In genomic region chr2:234955091-234955511, GRCh38 we compare ENCODE assay signal across 12 cellular contexts. TPM values are rescaled to one million over a fixed set of nuclear protein-coding genes. Genes with fewer than 3 reads are reported as not detected.
DNase-seq lines count a peak whose midpoint lies in the region; ATAC-seq, FAIRE-seq and TF ChIP-seq lines count a peak whose summit lies in the region.
"Had no signal": no experiment of that assay in that cellular context is flagged by ENCODE, and none has a peak within 500 bp of the region (broad histone marks: within the 10 kb centered on the region; RNA-seq: fewer than 3 reads in every experiment).

No MANE protein-coding gene starts in this region.

- no peaks in the 10 kb centered on the region for H3K36me3 ChIP-seq in right atrium auricular region
- no peaks in the 10 kb centered on the region for H3K36me3 ChIP-seq in pancreas
- H3K36me3 ChIP-seq: BLaER1 treated with 17β-estradiol and CSF1 and Interleukin-3, amounts not matched to agents 10 nM and 100 nM had no signal

- intact Hi-C loops in pancreas (cut with DNase I) = loop anchor here in 1 of 3 donors (10.0 kb wide), 1 partner anchor 90 kb away; no protein-coding TSS in a partner anchor

- H3K9me3 ChIP-seq in right atrium auricular region (no peaks in the 10 kb centered on the region), pancreas (no peaks in the 10 kb centered on the region)
- H3K9me3 ChIP-seq: BLaER1 treated with 17β-estradiol and CSF1 and Interleukin-3, amounts not matched to agents 10 nM and 100 nM had no signal

- no peak for FAIRE-seq in pancreas (lab: Jason Lieb, UNC)

- H3K4me3 ChIP-seq in WI38 (ENCODE audit: low read depth, low read length) (peak overlapping the region; percentile 72), right atrium auricular region (no peak overlapping the region), pancreas (peak overlapping the region in 3 of 4 donors; percentile 80 to 96 (median 86))
- H3K4me3 ChIP-seq: BLaER1 treated with 17β-estradiol and CSF1 and Interleukin-3, amounts not matched to agents 10 nM and 100 nM had no signal

- no peak for DNase-seq in right atrium auricular region (ENCODE audit: low spot score)
- DNase-seq in pancreas = peak in 1 of 6 donors; percentile 22
- DNase-seq in NCI-H524 treated with DMSO at 0.1 percent for 48 hours (lab: John Stamatoyannopoulos, UW) = no peak
- no peak for DNase-seq in UCSD-AML1 (lab: John Stamatoyannopoulos, UW; ENCODE audit: unreplicated experiment)
- no peak for DNase-seq in inferior parietal cortex (ENCODE audit: extremely low spot score)
- DNase-seq: KBM-7, occipital lobe had no signal

- H3K27me3 ChIP-seq in right atrium auricular region (no peaks in the 10 kb centered on the region), pancreas (no peaks in the 10 kb centered on the region)

- WGBS in pancreas, 2 donors = 31 to 34% methylated on average over 13 of the region's 13 CpGs

- H3K27ac ChIP-seq in C4-2B = peak overlapping the region; percentile 93
- peak overlapping the region; percentile 84 to 87 for H3K27ac ChIP-seq in right atrium auricular region
- H3K27ac ChIP-seq in pancreas = peak overlapping the region; percentile 77 to 90 (median 88)
- H3K27ac ChIP-seq: BLaER1 treated with 17β-estradiol and CSF1 and Interleukin-3, amounts not matched to agents 10 nM and 100 nM had no signal

- ATAC-seq in pancreas (peak in 1 of 4 donors; percentile 6), GM19324 (IDR thresholded peaks at IDR 0.05; ENCODE audit: low FRiP score, unreplicated experiment) (no peak)

- H3K4me1 ChIP-seq in right atrium auricular region (peaks cover 0 to 54% of the 10 kb centered on the region in 2 donors), pancreas (peaks cover 16 to 27% (median 23%) of the 10 kb centered on the region in 3 donors)

- TF ChIP-seq CTCF in C4-2B (conservative IDR thresholded peaks at IDR 0.05) (no peak), WI38 (IDR thresholded peaks at IDR 0.05; ENCODE audit: low read depth, low read length) (no peak), right atrium auricular region (IDR thresholded peaks at IDR 0.05) (no peak), pancreas (IDR thresholded peaks at IDR 0.05) (no peak)

RNA-seq across cellular contexts. Expression of gene SH3BP4, which starts 3.3 kb away (rescaled TPM):
- total RNA-seq in right atrium auricular region = 10 to 100 TPM; 27.2 to 34.5 TPM
- total RNA-seq in pancreas = 10 to 100 TPM; 61.6 to 99.7 (median 64.0) TPM
- polyA plus RNA-seq in pancreas = 10 to 100 TPM; 20.5 to 22.1 TPM
- total RNA-seq: activated CD8-positive, alpha-beta memory T cell treated with anti-CD3 and anti-CD28 coated beads for 36 hours had no signal

Comparison
In these comparisons a context has a peak if more than half of its experiments do, and no peak if none do; other contexts are left out.
1. H3K4me3 ChIP-seq: peak in WI38 (single experiment) and pancreas (3 of 4); none in right atrium auricular region (0 of 2).
2. Peak in every context shown above with its lines, with median percentiles within 50 percentile points of each other: H3K27ac ChIP-seq.